ENCODE assay signal across 9 cellular contexts in the genomic region with DNA sequence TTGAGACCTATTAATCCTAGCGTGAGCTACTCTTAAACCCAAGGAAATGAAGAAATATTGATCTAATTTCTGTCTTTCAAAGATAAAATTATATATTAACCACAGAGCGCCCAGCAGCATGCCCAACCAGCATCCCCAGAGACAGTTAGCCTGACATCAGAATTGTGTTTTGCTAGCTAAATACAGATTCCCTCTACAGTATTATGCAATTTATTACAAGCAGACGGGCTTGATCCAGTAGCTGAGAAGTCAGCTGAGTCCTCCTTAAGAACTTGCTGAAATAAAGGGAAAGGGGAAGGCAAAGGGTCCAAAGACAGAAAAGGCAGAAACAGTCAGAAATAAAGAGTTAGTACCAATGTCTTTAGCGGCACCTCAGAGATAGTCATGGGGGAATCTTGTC. TPM values are rescaled to one million over a fixed set of nuclear protein-coding genes. Genes with fewer than 3 reads are reported as not detected.
"Had no signal": no experiment of that assay in that cellular context is flagged by ENCODE, and none has a peak within 500 bp of the region (broad histone marks: within the 10 kb centered on the region; RNA-seq: fewer than 3 reads in every experiment).

No MANE protein-coding gene starts in this region.

- H3K27ac Mint-ChIP-seq: HFFc6, IgD-negative memory B cell had no signal

- H3K36me3 ChIP-seq: HAP-1 had no signal

- H3K4me3 ChIP-seq: HAP-1 had no signal

- H3K4me3 Mint-ChIP-seq: HFFc6, IgD-negative memory B cell had no signal

- H3K36me3 Mint-ChIP-seq: IgD-negative memory B cell had no signal

- H3K4me1 Mint-ChIP-seq: IgD-negative memory B cell had no signal

- DNase-seq: GOT3, H7, HFFc6, KBM-7 had no signal

- H3K9me3 ChIP-seq: HAP-1 had no signal

- H3K4me1 ChIP-seq: HAP-1 had no signal

RNA-seq across cellular contexts. Expression of gene TUSC7, which starts 7.2 kb away (rescaled TPM):
- total RNA-seq: H4, H7, HepG2, HFFc6, HT1080 had no signal
